8 cellular contexts compared by ENCODE assay signal in the genomic region with DNA sequence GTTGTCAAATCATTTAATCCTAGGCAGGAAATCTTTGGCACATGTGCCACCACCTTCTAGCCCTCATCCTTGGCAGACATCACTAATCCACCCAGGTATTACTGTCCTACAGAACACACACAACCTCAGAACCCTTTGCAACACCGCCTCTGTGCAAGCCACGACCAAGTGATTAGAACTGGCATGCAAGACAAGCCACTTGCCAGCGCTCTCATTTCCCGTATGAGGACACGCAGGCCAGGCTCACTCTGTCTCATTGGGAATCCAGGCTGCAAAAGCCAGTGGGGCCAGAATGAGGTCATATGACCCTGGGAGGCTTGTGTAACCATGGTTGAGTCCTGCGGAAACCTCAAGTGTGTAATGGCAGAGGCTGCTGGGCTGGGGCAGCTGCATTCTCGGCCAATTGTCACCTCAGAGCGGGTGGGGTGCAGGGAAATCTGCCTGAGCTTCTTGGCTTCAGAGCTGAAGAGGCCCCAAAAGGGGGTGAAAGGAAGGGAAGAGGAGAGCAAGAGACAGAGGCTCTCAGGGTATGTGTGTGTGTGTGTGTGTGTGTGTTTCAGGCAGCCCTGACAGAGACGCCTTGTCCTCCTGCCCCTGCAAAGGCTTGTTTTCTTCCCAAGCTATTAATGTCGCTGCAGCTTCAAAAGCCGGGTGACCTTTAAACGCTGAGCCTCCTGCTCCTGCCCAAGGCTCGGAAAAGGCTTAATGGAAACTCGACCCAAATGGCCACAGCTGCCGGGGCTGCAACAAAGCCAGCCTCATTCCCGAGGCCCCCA. TPM values are rescaled to one million over a fixed set of nuclear protein-coding genes. Genes with fewer than 3 reads are reported as not detected.
DNase-seq lines count a peak whose midpoint lies in the region; ATAC-seq, FAIRE-seq and TF ChIP-seq lines count a peak whose summit lies in the region.

No MANE protein-coding gene starts in this region.

- peak in 1 of 6 experiments; percentile 8 for TF ChIP-seq CTCF in thyroid gland (IDR thresholded peaks at IDR 0.05)

- peak; percentile 42 for FAIRE-seq in HTR-8/SVneo (lab: Jason Lieb, UNC)

- H3K36me3 ChIP-seq in SJCRH30 (no peaks in the 10 kb centered on the region), mesodermal cell (ENCODE audit: control insufficient read depth, insufficient read depth, low read length) (no peaks in the 10 kb centered on the region), thyroid gland (no peaks in the 10 kb centered on the region)

- peak in 1 of 2 donors; percentile 63 for TF ChIP-seq POLR2A in thyroid gland (IDR thresholded peaks at IDR 0.05)

- ATAC-seq in GM21737 (IDR thresholded peaks at IDR 0.05; ENCODE audit: unreplicated experiment) (no peak), GM19467 (IDR thresholded peaks at IDR 0.05; ENCODE audit: unreplicated experiment) (no peak)

- no peaks in the 10 kb centered on the region for H3K27me3 ChIP-seq in SJCRH30
- no peaks in the 10 kb centered on the region for H3K27me3 ChIP-seq in thyroid gland

- H3K4me3 ChIP-seq in SJCRH30 (peak overlapping the region; percentile 8), mesodermal cell (ENCODE audit: extremely low read depth, insufficient read depth, low read length, poor library complexity, severe bottlenecking) (no peak overlapping the region), thyroid gland (replicated peaks in 1 of 3) (no peak overlapping the region)

- intact Hi-C loops in thyroid gland (cut with DNase I): loop anchor here (5.0 kb wide), 2 partner anchors 59 to 99 kb away; no protein-coding TSS in a partner anchor

- DNase-seq in AG20443 (ENCODE audit: low spot score) (peak; percentile 93), HTR-8/SVneo (ENCODE audit: insufficient read length, low spot score) (peak; percentile 85), SJCRH30 (peak; percentile 95 to 96), epithelial cell of prostate (ENCODE audit: low read depth, low spot score) (peak; percentile 83), thyroid gland (peak; percentile 94 to 97)

- H3K9me3 ChIP-seq in SJCRH30 (replicated peaks) (no peaks in the 10 kb centered on the region), mesodermal cell (ENCODE audit: control insufficient read depth, low read length) (no peaks in the 10 kb centered on the region), thyroid gland (no peaks in the 10 kb centered on the region)

- H3K4me1 ChIP-seq in SJCRH30 (peaks cover 48% of the 10 kb centered on the region), mesodermal cell (ENCODE audit: control insufficient read depth, insufficient read depth, low read length, poor library complexity, severe bottlenecking) (peaks cover 31% of the 10 kb centered on the region), thyroid gland (peaks cover 60 to 73% of the 10 kb centered on the region in 2 donors)

- peak overlapping the region; percentile 89 for H3K27ac ChIP-seq in SJCRH30
- H3K27ac ChIP-seq in epithelial cell of prostate: peak overlapping the region; percentile 90
- H3K27ac ChIP-seq in mesodermal cell (ENCODE audit: low read depth, low read length, severe bottlenecking): peak overlapping the region; percentile 98
- peak overlapping the region; percentile 90 to 99 (median 93) for H3K27ac ChIP-seq in thyroid gland

- 27 to 35% methylated on average over 14 of the region's 16 CpGs for WGBS in mesodermal cell (ENCODE audit: insufficient coverage in 2 of 2), 2 experiments
- WGBS in thyroid gland, 2 donors: 15 to 16% methylated on average over 12 to 16 of the region's 16 CpGs

RNA-seq across cellular contexts. Expression of gene MRPS23, which starts 43.2 kb away (rescaled TPM):
- 28.4 and 36.5 TPM in 2 replicates for total RNA-seq in SJCRH30 (2014; rRNA removed; shearing (Covaris generic))
- 38.1 TPM for polyA plus RNA-seq in mesodermal cell (2013, experiment 1 of 2)
- polyA plus RNA-seq in mesodermal cell (2013, experiment 2 of 2): 36.0 TPM
- 10 to 100 TPM; 23.6 to 44.3 (median 34.8) TPM for total RNA-seq in thyroid gland
